ENCODE assay signal across 30 cellular contexts in the genomic region with DNA sequence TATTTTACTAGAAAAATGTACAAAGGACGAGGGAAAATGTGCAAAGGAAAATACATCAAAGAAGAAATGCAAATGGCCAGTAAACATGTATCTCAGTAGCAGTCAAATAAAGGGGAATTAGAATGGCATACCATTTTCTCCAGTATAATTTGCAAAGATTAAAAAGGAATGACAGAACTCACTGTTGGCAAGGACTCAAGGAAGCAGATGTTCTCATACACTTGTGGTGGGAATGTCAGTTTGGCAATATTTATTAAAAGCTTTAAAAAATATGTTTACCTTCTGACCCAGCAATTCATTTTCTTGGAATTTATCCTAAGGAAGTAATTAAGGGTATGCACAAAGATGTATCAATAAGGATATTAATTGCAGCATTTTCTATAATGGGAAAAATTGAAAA. TPM values are rescaled to one million over a fixed set of nuclear protein-coding genes. Genes with fewer than 3 reads are reported as not detected.
DNase-seq lines count a peak whose midpoint lies in the region; ATAC-seq lines count a peak whose summit lies in the region.
"Had no signal": no experiment of that assay in that cellular context is flagged by ENCODE, and none has a peak within 500 bp of the region (broad histone marks: within the 10 kb centered on the region; RNA-seq: fewer than 3 reads in every experiment).

No MANE protein-coding gene starts in this region.

- no peaks in the 10 kb centered on the region for H3K9me3 ChIP-seq in T-helper 17 cell (ENCODE audit: control insufficient read depth, low read length, poor library complexity, severe bottlenecking)
- H3K9me3 ChIP-seq: BLaER1, breast epithelium, colonic mucosa, heart right ventricle, mucosa of descending colon, tibial artery, vagina had no signal

- in situ Hi-C loops in G401 (cut with HindIII; ENCODE audit: low sequenced_read_pairs) = no loop called here

- DNase-seq in G401 (ENCODE audit: low spot score) (peak; percentile 30), NCI-H2171 treated with DMSO at 0.1 percent for 48 hours (lab: John Stamatoyannopoulos, UW) (peak; percentile 60), dermis blood vessel endothelial cell (peak; percentile 31), lung microvascular endothelial cell (ENCODE audit: low read depth in 2 of 2) (peak; percentile 14 to 35), iPS-NIHi11 (ENCODE audit: low spot score) (no peak), CD1c-positive myeloid dendritic cell (ENCODE audit: extremely low spot score) (no peak), T-helper 17 cell (no peak)
- no peak for DNase-seq in activated naive CD4-positive, alpha-beta T cell treated with anti-CD3 and anti-CD28 coated beads, Interleukin-2, amount 50 U/mL, for 72 hours (ENCODE audit: low spot score in 2 of 2)
- DNase-seq: ACHN; activated CD4-positive, alpha-beta memory T cell treated with anti-CD3 and anti-CD28 coated beads for 36 hours; activated CD4-positive, alpha-beta T cell treated with anti-CD3 and anti-CD28 coated beads for 1 hour; activated naive CD4-positive, alpha-beta T cell treated with anti-CD3 and anti-CD28 coated beads, Interleukin-2, amount 10 ng/mL, durations not matched to agents 7 days and 5 days; amygdala; colonic mucosa; DMS53; effector CD8-positive, alpha-beta T cell; GDM1; heart right ventricle; mammary epithelial cell; mucosa of descending colon; NCI-H2081; NCI-H226; NCI-H82; stimulated activated CD4-positive, alpha-beta T cell treated with anti-CD3 and anti-CD28 coated beads, Interleukin-4, amount 100 ng/mL, for 24 hours; tibial artery had no signal

- H3K27ac Mint-ChIP-seq in activated naive CD4-positive, alpha-beta T cell treated with anti-CD3 and anti-CD28 coated beads, Interleukin-2, amount 50 U/mL, for 72 hours = no peak overlapping the region
- H3K27ac Mint-ChIP-seq in T-helper 17 cell = no peak overlapping the region
- H3K27ac Mint-ChIP-seq: activated CD4-positive, alpha-beta memory T cell treated with anti-CD3 and anti-CD28 coated beads for 36 hours; activated naive CD4-positive, alpha-beta T cell treated with anti-CD3 and anti-CD28 coated beads, Interleukin-2, amount 10 ng/mL, durations not matched to agents 7 days and 5 days; activated T-helper 1 cell treated with anti-CD3 and anti-CD28 coated beads, Interleukin-12 subunit alpha, Interleukin-12 subunit beta, Interleukin-2, Interleukin-4 antibody, amounts not matched to agents 30 ng/mL and 10 ng/mL and 1 ng/mL, durations not matched to agents 14 hours and 24 hours and 36 hours; natural killer cell treated with Interleukin-12 subunit alpha and Interleukin-12 subunit beta and Interleukin-15 and Interleukin-18, amount 100 ng/mL, for 72 hours had no signal

- ATAC-seq in activated naive CD4-positive, alpha-beta T cell treated with anti-CD3 and anti-CD28 coated beads, Interleukin-2, amount 50 U/mL, for 72 hours = no peak
- no peak for ATAC-seq in T-helper 17 cell
- ATAC-seq: heart right ventricle; mucosa of descending colon; natural killer cell treated with Interleukin-12 subunit alpha and Interleukin-12 subunit beta and Interleukin-15 and Interleukin-18, amount 100 ng/mL, for 72 hours had no signal

- H3K9me3 Mint-ChIP-seq in activated naive CD4-positive, alpha-beta T cell treated with anti-CD3 and anti-CD28 coated beads, Interleukin-2, amount 50 U/mL, for 72 hours = no peaks in the 10 kb centered on the region
- H3K9me3 Mint-ChIP-seq: activated CD4-positive, alpha-beta memory T cell treated with anti-CD3 and anti-CD28 coated beads for 36 hours; activated naive CD4-positive, alpha-beta T cell treated with anti-CD3 and anti-CD28 coated beads, Interleukin-2, amount 10 ng/mL, durations not matched to agents 7 days and 5 days; activated T-helper 1 cell treated with anti-CD3 and anti-CD28 coated beads, Interleukin-12 subunit alpha, Interleukin-12 subunit beta, Interleukin-2, Interleukin-4 antibody, amounts not matched to agents 30 ng/mL and 10 ng/mL and 1 ng/mL, durations not matched to agents 14 hours and 24 hours and 36 hours; natural killer cell treated with Interleukin-12 subunit alpha and Interleukin-12 subunit beta and Interleukin-15 and Interleukin-18, amount 100 ng/mL, for 72 hours had no signal

- H3K4me1 Mint-ChIP-seq in T-helper 17 cell = peaks cover 6% of the 10 kb centered on the region
- H3K4me1 Mint-ChIP-seq: activated naive CD4-positive, alpha-beta T cell treated with anti-CD3 and anti-CD28 coated beads, Interleukin-2, amount 10 ng/mL, durations not matched to agents 7 days and 5 days had no signal

- H3K27me3 Mint-ChIP-seq in T-helper 17 cell = no peaks in the 10 kb centered on the region
- H3K27me3 Mint-ChIP-seq: activated CD4-positive, alpha-beta memory T cell treated with anti-CD3 and anti-CD28 coated beads for 36 hours; activated naive CD4-positive, alpha-beta T cell treated with anti-CD3 and anti-CD28 coated beads, Interleukin-2, amount 10 ng/mL, durations not matched to agents 7 days and 5 days had no signal

- no peak overlapping the region for H3K4me3 Mint-ChIP-seq in T-helper 17 cell
- H3K4me3 Mint-ChIP-seq: activated CD4-positive, alpha-beta memory T cell treated with anti-CD3 and anti-CD28 coated beads for 36 hours; activated naive CD4-positive, alpha-beta T cell treated with anti-CD3 and anti-CD28 coated beads, Interleukin-2, amount 10 ng/mL, durations not matched to agents 7 days and 5 days; activated T-helper 1 cell treated with anti-CD3 and anti-CD28 coated beads, Interleukin-12 subunit alpha, Interleukin-12 subunit beta, Interleukin-2, Interleukin-4 antibody, amounts not matched to agents 30 ng/mL and 10 ng/mL and 1 ng/mL, durations not matched to agents 14 hours and 24 hours and 36 hours; natural killer cell treated with Interleukin-12 subunit alpha and Interleukin-12 subunit beta and Interleukin-15 and Interleukin-18, amount 100 ng/mL, for 72 hours had no signal

- H3K36me3 Mint-ChIP-seq in activated naive CD4-positive, alpha-beta T cell treated with anti-CD3 and anti-CD28 coated beads, Interleukin-2, amount 50 U/mL, for 72 hours = peaks cover 6 to 9% of the 10 kb centered on the region in 2 donors
- peaks cover 2% of the 10 kb centered on the region for H3K36me3 Mint-ChIP-seq in T-helper 17 cell (ENCODE audit: low read depth)

RNA-seq across cellular contexts. Expression of a gene that starts 7.7 kb away (rescaled TPM):
- 5.8 and 7.1 TPM in 2 replicates for total RNA-seq in G401 (2014; rRNA removed; shearing (Covaris generic))
- total RNA-seq in dermis blood vessel endothelial cell (8.1 and 8.7 TPM in 2 replicates), lung microvascular endothelial cell (4.6 and 6.3 TPM in 2 replicates), T-helper 17 cell (1 to 10 TPM; 2.2 to 2.8 TPM)
- total RNA-seq in activated naive CD4-positive, alpha-beta T cell treated with anti-CD3 and anti-CD28 coated beads, Interleukin-2, amount 50 U/mL, for 72 hours = 1 to 10 TPM; 3.6 to 5.6 TPM

RNA-seq across cellular contexts. Expression of a gene that starts 50.8 kb away (rescaled TPM):
- 0.44 and 1.4 TPM in 2 replicates for total RNA-seq in G401 (2014; rRNA removed; shearing (Covaris generic))
- 2.7 and 3.7 TPM in 2 replicates for total RNA-seq in dermis blood vessel endothelial cell
- total RNA-seq in lung microvascular endothelial cell = 2.2 and 2.6 TPM in 2 replicates
- total RNA-seq in activated naive CD4-positive, alpha-beta T cell treated with anti-CD3 and anti-CD28 coated beads, Interleukin-2, amount 50 U/mL, for 72 hours = 1 to 10 TPM; 1.2 to 3.1 TPM
- 1 to 10 TPM; 2.5 to 3.5 TPM for total RNA-seq in T-helper 17 cell

Comparison
In these comparisons a context has a peak if more than half of its experiments do, and no peak if none do; other contexts are left out.
1. DNase-seq: peak in G401 (single experiment), NCI-H2171 treated with DMSO at 0.1 percent for 48 hours (single experiment), dermis blood vessel endothelial cell (single experiment) and lung microvascular endothelial cell (2 of 2); none in iPS-NIHi11 (single experiment), CD1c-positive myeloid dendritic cell (single experiment), activated naive CD4-positive, alpha-beta T cell treated with anti-CD3 and anti-CD28 coated beads, Interleukin-2, amount 50 U/mL, for 72 hours (0 of 2) and T-helper 17 cell (0 of 3).